Comparison of ENCODE assay signal across 9 cellular contexts in the genomic region with DNA sequence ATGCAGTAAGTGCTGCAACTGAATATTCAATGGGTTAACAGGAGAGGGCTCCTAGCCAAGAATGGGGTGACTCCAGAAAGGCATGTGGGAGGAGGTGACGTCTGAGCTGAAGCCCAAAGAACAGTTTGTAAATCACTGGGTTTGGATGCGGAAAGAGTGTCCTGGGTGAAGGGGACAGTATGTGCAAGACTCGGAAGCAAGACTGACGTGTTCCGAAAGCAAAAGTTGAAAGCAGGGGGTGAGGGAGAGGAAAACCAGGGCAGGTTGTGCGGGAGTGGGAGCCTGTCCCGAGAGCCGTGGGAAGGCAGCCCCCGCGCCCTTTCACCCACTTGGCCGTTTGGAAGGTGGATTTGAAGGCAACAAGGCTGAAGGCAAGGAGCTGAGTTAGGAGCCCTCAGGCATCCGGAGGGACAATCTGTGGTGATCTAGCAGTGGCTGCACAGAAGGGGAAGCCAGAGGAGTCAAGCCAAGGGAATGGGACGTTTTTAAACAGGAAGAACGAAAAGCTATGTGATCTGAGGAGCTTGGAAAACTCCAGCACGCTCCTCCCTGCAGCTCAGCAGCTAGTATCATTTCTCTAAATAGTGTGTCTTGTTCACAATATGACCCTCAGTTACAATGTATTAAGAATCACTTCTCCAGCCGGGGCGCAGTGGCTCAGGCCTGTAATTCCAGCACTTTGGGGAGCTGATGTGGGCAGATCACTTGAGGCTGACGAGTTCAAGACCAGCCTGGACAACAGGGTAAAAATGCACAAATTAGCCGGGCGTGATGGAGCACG. TPM values are rescaled to one million over a fixed set of nuclear protein-coding genes. Genes with fewer than 3 reads are reported as not detected.
A peak's percentile ranks its signal among the peaks of the same experiment; 100 is the strongest.
DNase-seq lines count a peak whose midpoint lies in the region; ATAC-seq and TF ChIP-seq lines count a peak whose summit lies in the region.
"Had no signal": no experiment of that assay in that cellular context is flagged by ENCODE, and none has a peak within 500 bp of the region (broad histone marks: within the 10 kb centered on the region; RNA-seq: fewer than 3 reads in every experiment).

No MANE protein-coding gene starts in this region.

- H3K4me2 ChIP-seq in neuronal stem cell (ENCODE audit: insufficient read depth, low read length, poor library complexity, severe bottlenecking), result no peak overlapping the region

- H2BK12ac ChIP-seq in neuronal stem cell (ENCODE audit: low read length), result no peak overlapping the region

- H3K9me3 Mint-ChIP-seq in WTC11, result no peaks in the 10 kb centered on the region

- POLR2A ChIA-PET in A673 (lab: Charles Lee; ENCODE audit: low non-redundant PET) (no interaction called here), WTC11 (lab: Charles Lee) (interaction anchor here (0.5 to 1.2 kb wide), 2 partner anchors 13 to 369 kb away, joined by 5 to 7 read pairs; no protein-coding TSS in a partner anchor)

- DNase-seq in A673 (ENCODE audit: low spot score) (peak; percentile 67), WTC11 (ENCODE audit: low spot score) (no peak), foreskin fibroblast (peak; percentile 94), neuronal stem cell (ENCODE audit: low spot score) (no peak), iPS-NIHi11 (ENCODE audit: low spot score) (no peak), NOMO-1 treated with DMSO at 0.1 percent for 48 hours (lab: John Stamatoyannopoulos, UW; ENCODE audit: unreplicated experiment) (no peak), NCI-H526 (lab: John Stamatoyannopoulos, UW) (no peak)
- no peak for DNase-seq in activated CD4-positive, alpha-beta T cell treated with anti-CD3 and anti-CD28 coated beads for 48 hours
- DNase-seq: NCI-H1092 had no signal

- no peak overlapping the region for H2AK5ac ChIP-seq in neuronal stem cell (ENCODE audit: low read depth, low read length)

- H4K8ac ChIP-seq in neuronal stem cell (ENCODE audit: low read depth, low read length), result no peak overlapping the region

- H4K91ac ChIP-seq in neuronal stem cell (ENCODE audit: low read depth, low read length, poor library complexity), result no peak overlapping the region

- no peak overlapping the region for H3K9ac ChIP-seq in neuronal stem cell (ENCODE audit: low read depth, low read length, poor library complexity)

- no peaks in the 10 kb centered on the region for H3K79me1 ChIP-seq in neuronal stem cell (ENCODE audit: low read depth, low read length)

- intact Hi-C loops in A673 (cut with micrococcal nuclease; ENCODE audit: unreplicated experiment), result loop anchor here (10.0 kb wide), 1 partner anchor 74 kb away; no protein-coding TSS in a partner anchor

- no peak overlapping the region for H3K23ac ChIP-seq in neuronal stem cell (ENCODE audit: low read depth, low read length, poor library complexity)

- H3K27me3 ChIP-seq in A673 (replicated peaks; ENCODE audit: insufficient read depth, low read depth, low read length, poor library complexity) (no peaks in the 10 kb centered on the region), neuronal stem cell (ENCODE audit: control insufficient read depth in 3 of 3, insufficient read depth in 3 of 3, low read depth in 1 of 3, low read length in 3 of 3) (no peaks in the 10 kb centered on the region)

- no CpG with 5 or more reads among the region's 21 CpGs for WGBS in neuronal stem cell (ENCODE audit: extremely low coverage in 2 of 2, insufficient read length in 2 of 2, insufficient replicate concordance in 1 of 2), 2 donors

- peak overlapping the region; percentile 38 for H3K27ac ChIP-seq in A673 (ENCODE audit: low read depth, low read length, poor library complexity, severe bottlenecking)
- H3K27ac ChIP-seq in neuronal stem cell (replicated peaks; ENCODE audit: low read length), result no peak overlapping the region

- peaks cover 28% of the 10 kb centered on the region for H3K4me1 ChIP-seq in A673 (ENCODE audit: insufficient read depth, low read length, poor library complexity, severe bottlenecking)
- peaks cover 18 to 19% of the 10 kb centered on the region in 2 donors for H3K4me1 ChIP-seq in neuronal stem cell (ENCODE audit: control insufficient read depth in 2 of 2, insufficient read depth in 1 of 2, low read depth in 1 of 2, low read length in 2 of 2)

- no peaks in the 10 kb centered on the region for H3K27me3 Mint-ChIP-seq in WTC11 (ENCODE audit: low read depth)

- no peak overlapping the region for H2BK120ac ChIP-seq in neuronal stem cell (ENCODE audit: low read depth, low read length)

- peak overlapping the region; percentile 15 for H3K18ac ChIP-seq in neuronal stem cell (ENCODE audit: low read length)

- no peak overlapping the region for H2BK5ac ChIP-seq in neuronal stem cell (ENCODE audit: low read length)

- H2BK15ac ChIP-seq in neuronal stem cell (ENCODE audit: low read length), result no peak overlapping the region

- TF ChIP-seq CTCF in A673 (conservative IDR thresholded peaks at IDR 0.05; ENCODE audit: low read depth, low read length) (no peak), WTC11 (IDR thresholded peaks at IDR 0.05) (no peak), foreskin fibroblast (IDR thresholded peaks at IDR 0.05; ENCODE audit: low read depth, low read length) (no peak)

- BruUV-seq in A673 (replicated peaks; lab: Mats Ljungman, UMichigan), result no TSS peak

- H3K36me3 ChIP-seq in A673 (ENCODE audit: insufficient read depth, low read length, poor library complexity, severe bottlenecking), result no peaks in the 10 kb centered on the region
- no peaks in the 10 kb centered on the region for H3K36me3 ChIP-seq in neuronal stem cell (replicated peaks in 1 of 2; ENCODE audit: control insufficient read depth in 2 of 2, insufficient read depth in 2 of 2, low read length in 2 of 2)

- no peak overlapping the region for H3K4ac ChIP-seq in neuronal stem cell (ENCODE audit: low read length)

- no peak overlapping the region for H3K4me3 ChIP-seq in A673 (ENCODE audit: low read depth, low read length, poor library complexity, severe bottlenecking)
- H3K4me3 ChIP-seq in foreskin fibroblast (ENCODE audit: low read depth in 1 of 2, low read length in 2 of 2), result peak overlapping the region; percentile 34 to 44
- H3K4me3 ChIP-seq in neuronal stem cell (ENCODE audit: low read length in 2 of 2), result no peak overlapping the region

- peak overlapping the region; percentile 2 for H2AFZ ChIP-seq in neuronal stem cell (ENCODE audit: low read length)

- H3K27ac Mint-ChIP-seq in WTC11, result peak overlapping the region; percentile 6

- no peaks in the 10 kb centered on the region for H3K36me3 Mint-ChIP-seq in WTC11

- H3K9me3 ChIP-seq in A673 (ENCODE audit: low read depth, low read length, poor library complexity, severe bottlenecking) (no peaks in the 10 kb centered on the region), neuronal stem cell (replicated peaks in 1 of 2; ENCODE audit: control insufficient read depth in 2 of 2, insufficient read depth in 1 of 2, low read depth in 1 of 2, low read length in 2 of 2) (no peaks in the 10 kb centered on the region)

- ATAC-seq in WTC11, result no peak

- no peak overlapping the region for H3K4me3 Mint-ChIP-seq in WTC11

- CTCF ChIA-PET in A673 (lab: Charles Lee), result no interaction called here
- CTCF ChIA-PET in WTC11 (lab: Charles Lee), result interaction anchor here (0.7 to 1.3 kb wide), 5 partner anchors 9 to 451 kb away, joined by 3 to 7 read pairs (median 4); no protein-coding TSS in a partner anchor

- H3K4me1 Mint-ChIP-seq in WTC11, result peaks cover 24% of the 10 kb centered on the region

- no peak overlapping the region for H3K14ac ChIP-seq in neuronal stem cell (ENCODE audit: low read length)

TF ChIP-seq in WTC11, 78 proteins besides CTCF, POLR2A, EP300 and RAD21:
- TF ChIP-seq, protein P1, sequence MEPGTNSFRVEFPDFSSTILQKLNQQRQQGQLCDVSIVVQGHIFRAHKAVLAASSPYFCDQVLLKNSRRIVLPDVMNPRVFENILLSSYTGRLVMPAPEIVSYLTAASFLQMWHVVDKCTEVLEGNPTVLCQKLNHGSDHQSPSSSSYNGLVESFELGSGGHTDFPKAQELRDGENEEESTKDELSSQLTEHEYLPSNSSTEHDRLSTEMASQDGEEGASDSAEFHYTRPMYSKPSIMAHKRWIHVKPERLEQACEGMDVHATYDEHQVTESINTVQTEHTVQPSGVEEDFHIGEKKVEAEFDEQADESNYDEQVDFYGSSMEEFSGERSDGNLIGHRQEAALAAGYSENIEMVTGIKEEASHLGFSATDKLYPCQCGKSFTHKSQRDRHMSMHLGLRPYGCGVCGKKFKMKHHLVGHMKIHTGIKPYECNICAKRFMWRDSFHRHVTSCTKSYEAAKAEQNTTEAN (CRISPR knock-in tag; IDR thresholded peaks at IDR 0.05), result 0 out of 2 replicates have a peak, but pooled peaks have one; percentile 26
- no peak for TF ChIP-seq ZNF263 (CRISPR knock-in tag; IDR thresholded peaks at IDR 0.05; ENCODE audit: low read depth)
TF ChIP-seq in WTC11: peak in this region for 1.

RNA-seq across cellular contexts. Expression of gene SLC25A18, which starts 7.7 kb away (rescaled TPM):
- 0.35 and 0.45 TPM in 2 replicates for total RNA-seq in A673 (2021)
- 0.69 to 2.1 TPM (median 1.0 TPM) in 3 replicates for total RNA-seq in WTC11 (2021)
- 0.13 TPM for polyA plus RNA-seq in neuronal stem cell (2013, experiment 1 of 2)
- 0.12 TPM for polyA plus RNA-seq in neuronal stem cell (2013, experiment 2 of 2)

RNA-seq across cellular contexts. Expression of gene ATP6V1E1, which starts 57.5 kb away (rescaled TPM):
- total RNA-seq in A673 (2021), result 105 and 121 TPM in 2 replicates
- total RNA-seq in WTC11 (2021), result 81.1 to 88.1 TPM (median 82.3 TPM) in 3 replicates
- 79.5 TPM for polyA plus RNA-seq in neuronal stem cell (2013, experiment 1 of 2)
- 78.6 TPM for polyA plus RNA-seq in neuronal stem cell (2013, experiment 2 of 2)

Comparison
In these comparisons a context has a peak if more than half of its experiments do, and no peak if none do; other contexts are left out.
1. DNase-seq: peak in A673 (single experiment) and foreskin fibroblast (2 of 2); none in WTC11 (single experiment), neuronal stem cell (single experiment), iPS-NIHi11 (single experiment), activated CD4-positive, alpha-beta T cell treated with anti-CD3 and anti-CD28 coated beads for 48 hours (single experiment), NOMO-1 treated with DMSO at 0.1 percent for 48 hours (single experiment) and NCI-H526 (0 of 2).
2. H3K4me3 ChIP-seq: peak in foreskin fibroblast (2 of 2); none in A673 (single experiment) and neuronal stem cell (0 of 2).